In genomic region chr5:65802820-65803219, GRCh38 we compare ENCODE assay signal across 27 cellular contexts.
"Had no signal": no experiment of that assay in that cellular context is flagged by ENCODE, and none has a peak within 500 bp of the region (broad histone marks: within the 10 kb centered on the region; RNA-seq: fewer than 3 reads in every experiment).

No MANE protein-coding gene starts in this region.

- H2AFZ ChIP-seq: neural progenitor cell, parathyroid adenoma had no signal

- H3K4me2 ChIP-seq: neural progenitor cell, smooth muscle cell had no signal

- H3K4me1 ChIP-seq: parathyroid adenoma, right atrium auricular region had no signal

- H3K9ac ChIP-seq: neural progenitor cell, parathyroid adenoma had no signal

- H3K9me3 ChIP-seq: esophagus squamous epithelium, left lung, lower lobe of right lung, right atrium auricular region had no signal

- H3K4me3 ChIP-seq: coronary artery, esophagus squamous epithelium, left lung, lower lobe of right lung, neural progenitor cell, right atrium auricular region, smooth muscle cell had no signal

- H3K79me2 ChIP-seq: parathyroid adenoma had no signal

- H3K36me3 ChIP-seq: left lung, lower lobe of right lung, neural progenitor cell, right atrium auricular region had no signal

- FAIRE-seq: endometrium had no signal

- H3K27ac ChIP-seq: coronary artery, epithelial cell of prostate, esophagus squamous epithelium, left lung, lower lobe of right lung, neural progenitor cell, parathyroid adenoma, right atrium auricular region had no signal

- H3K27me3 ChIP-seq: esophagus squamous epithelium, left lung, neural progenitor cell, right atrium auricular region had no signal

- ATAC-seq: left lung; lower lobe of right lung; natural killer cell; stimulated activated memory B cell treated with anti-CD40 and anti-IgM and Interleukin-4, amounts not matched to agents 10 μg/mL and 1 μg/mL and 100 μg/mL, for 72 hours had no signal

- DNase-seq: activated B cell treated with CpG ODN at 0.5 μM for 24 hours; activated CD4-positive, alpha-beta T cell treated with anti-CD3 and anti-CD28 coated beads for 4 hours; activated CD4-positive, alpha-beta T cell treated with anti-CD3 and anti-CD28 coated beads, Interleukin-2, amount 50 U/mL, for 48 hours; activated CD8-positive, alpha-beta memory T cell treated with anti-CD3 and anti-CD28 coated beads, Interleukin-2, amount 50 U/mL, for 48 hours; activated gamma-delta T cell treated with Interleukin-2 at 50 U/mL for 16 hours; cerebellar nuclear complex; esophagus squamous epithelium; foreskin melanocyte; kidney glomerular epithelial cell; left lung; lower lobe of right lung; mesenchymal stem cell; natural killer cell; occipital lobe; stimulated activated CD4-positive, alpha-beta T cell treated with anti-CD3 and anti-CD28 coated beads, Interleukin-1b, Interleukin-23, amount 100 ng/mL, for 48 hours; stimulated activated CD4-positive, alpha-beta T cell treated with anti-CD3 and anti-CD28 coated beads, Interleukin-4, amount 100 ng/mL, for 4 hours; stimulated activated CD8-positive, alpha-beta memory T cell treated with anti-CD3 and anti-CD28 coated beads, Interleukin-4, amount 100 ng/mL, for 48 hours; T-helper 1 cell; trophoblast cell had no signal
